ENCODE assay signal across 28 cellular contexts in genomic region chr13:96848275-96848674, GRCh38.
"Had no signal": no experiment of that assay in that cellular context is flagged by ENCODE, and none has a peak within 500 bp of the region (broad histone marks: within the 10 kb centered on the region; RNA-seq: fewer than 3 reads in every experiment).

No MANE protein-coding gene starts in this region.

- H3K9me3 ChIP-seq: mucosa of descending colon, transverse colon had no signal

- ATAC-seq: left ventricle myocardium superior; mucosa of descending colon; natural killer cell treated with Interleukin-12 subunit alpha and Interleukin-12 subunit beta and Interleukin-15 and Interleukin-18, amount 100 ng/mL, for 72 hours; sciatic nerve had no signal

- H3K36me3 ChIP-seq: brain microvascular endothelial cell, transverse colon, WERI-Rb-1 had no signal

- H3K4me3 ChIP-seq: coronary artery, dorsolateral prefrontal cortex, mucosa of descending colon, skin epidermis, transverse colon had no signal

- FAIRE-seq: astrocyte, frontal cortex, TTC549, urothelium cell line had no signal

- H3K27ac ChIP-seq: brain microvascular endothelial cell, coronary artery, dorsolateral prefrontal cortex, skin epidermis, transverse colon, WERI-Rb-1 had no signal

- H3K27me3 ChIP-seq: brain microvascular endothelial cell, transverse colon had no signal

- DNase-seq: activated CD4-positive, alpha-beta memory T cell treated with anti-CD3 and anti-CD28 coated beads for 36 hours; activated CD4-positive, alpha-beta T cell treated with anti-CD3 and anti-CD28 coated beads, Interleukin-2, amount 10 ng/mL, durations not matched to agents 24 days and 14 days; activated CD4-positive, CD25-positive, alpha-beta regulatory T cell treated with anti-CD3 and anti-CD28 coated beads, Interleukin-2, amount 50 U/mL, for 72 hours; activated CD8-positive, alpha-beta memory T cell treated with anti-CD3 and anti-CD28 coated beads, Interleukin-2, amount 50 U/mL, for 4 hours; activated gamma-delta T cell; activated naive CD4-positive, alpha-beta T cell treated with anti-CD3 and anti-CD28 coated beads, Interleukin-2, amount 10 ng/mL, durations not matched to agents 7 days and 5 days; activated naive CD8-positive, alpha-beta T cell treated with anti-CD3 and anti-CD28 coated beads, Interleukin-2, amount 10 ng/mL, durations not matched to agents 7 days and 5 days; activated T-cell treated with anti-CD3 and anti-CD28 coated beads, Interleukin-2, amount 50 U/mL, for 1 hour; amniotic stem cell; brain microvascular endothelial cell; dorsolateral prefrontal cortex; effector memory CD4-positive, alpha-beta T cell; islet precursor cell; left ventricle myocardium superior; mucosa of descending colon; posterior cingulate gyrus; stimulated activated CD4-positive, alpha-beta T cell treated with anti-CD3 and anti-CD28 coated beads, Interleukin-2, amount 100 ng/mL, for 24 hours; stimulated activated naive CD4-positive, alpha-beta T cell; transverse colon; WERI-Rb-1 had no signal

- H3K4me1 ChIP-seq: transverse colon had no signal
